ENCODE assay signal across 17 cellular contexts in the genomic region with DNA sequence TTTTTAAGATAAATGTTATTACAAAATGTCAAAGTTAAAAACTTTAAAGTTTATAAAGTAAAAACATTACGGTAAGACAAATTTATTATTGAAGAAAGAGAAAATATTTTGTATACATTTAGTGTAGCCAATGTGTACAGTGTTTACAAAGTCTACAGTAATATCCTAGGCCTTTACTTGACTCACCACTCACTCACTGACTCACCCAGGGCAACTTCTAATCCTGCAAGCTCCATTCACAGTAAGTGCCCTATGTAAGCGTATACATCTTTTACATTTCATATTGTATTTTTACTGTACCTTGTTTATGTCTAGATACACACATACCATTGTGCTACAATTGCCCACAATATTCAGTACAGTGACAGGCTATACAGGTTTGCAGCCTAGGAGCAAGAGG.
DNase-seq lines count a peak whose midpoint lies in the region; ATAC-seq and TF ChIP-seq lines count a peak whose summit lies in the region.
"Had no signal": no experiment of that assay in that cellular context is flagged by ENCODE, and none has a peak within 500 bp of the region (broad histone marks: within the 10 kb centered on the region; RNA-seq: fewer than 3 reads in every experiment).

No MANE protein-coding gene starts in this region.

- no peaks in the 10 kb centered on the region for H3K9me2 ChIP-seq in SK-N-SH

- no peak for ATAC-seq in GM21786 (IDR thresholded peaks at IDR 0.05; ENCODE audit: unreplicated experiment)
- ATAC-seq in naive thymus-derived CD8-positive, alpha-beta T cell: no peak
- ATAC-seq: HCT116, Panc1 had no signal

- H3K36me3 Mint-ChIP-seq in MCF 10A (ENCODE audit: insufficient read depth, unreplicated experiment): no peaks in the 10 kb centered on the region
- no peaks in the 10 kb centered on the region for H3K36me3 Mint-ChIP-seq in naive thymus-derived CD8-positive, alpha-beta T cell

- WGBS in mammary epithelial cell (ENCODE audit: low coverage, missing lambda C conversion rate): 98% methylated on average over 2 of the region's 2 CpGs
- 82% methylated on average over 2 of the region's 2 CpGs for WGBS in SK-N-SH (ENCODE audit: low lambda C conversion rate)

- CTCF ChIA-PET in MCF 10A (lab: Yijun Ruan, JAX) (interaction anchor here (0.6 to 0.7 kb wide), 4 partner anchors 35 to 562 kb away, joined by 3 to 4 read pairs (median 4); no protein-coding TSS in a partner anchor), mammary epithelial cell (lab: Charles Lee; ENCODE audit: low non-redundant PET) (no interaction called here), SK-N-SH (lab: Yijun Ruan, JAX) (no interaction called here)

- no peak for TF ChIP-seq EP300 in SK-N-SH (IDR thresholded peaks at IDR 0.05; ENCODE audit: borderline replicate concordance in 1 of 2, low read depth in 1 of 2, low read length in 1 of 2)

- TF ChIP-seq CTCF in MCF 10A (IDR thresholded peaks at IDR 0.05; ENCODE audit: unreplicated experiment) (no peak), mammary epithelial cell (conservative IDR thresholded peaks at IDR 0.05 in 1 of 2, IDR thresholded peaks at IDR 0.05 in 1 of 2; ENCODE audit: extremely low read depth in 1 of 2, insufficient read depth in 1 of 2, low read depth in 1 of 2, low read length in 2 of 2) (no peak), astrocyte of the spinal cord (IDR thresholded peaks at IDR 0.05; ENCODE audit: low read depth, low read length) (no peak), fibroblast of villous mesenchyme (IDR thresholded peaks at IDR 0.05; ENCODE audit: insufficient read depth, low read depth, low read length) (no peak), SK-N-SH (IDR thresholded peaks at IDR 0.05) (no peak)

- no peak overlapping the region for H3K4me3 Mint-ChIP-seq in MCF 10A (ENCODE audit: unreplicated experiment)
- H3K4me3 Mint-ChIP-seq in naive thymus-derived CD8-positive, alpha-beta T cell: no peak overlapping the region

- no peaks in the 10 kb centered on the region for H3K79me2 ChIP-seq in mammary epithelial cell (ENCODE audit: insufficient read depth, low read length)
- H3K79me2 ChIP-seq in SK-N-SH (ENCODE audit: insufficient read depth): no peaks in the 10 kb centered on the region

- H3K4me1 ChIP-seq in mammary epithelial cell (ENCODE audit: insufficient read depth, low read length) (no peaks in the 10 kb centered on the region), SK-N-SH (ENCODE audit: control insufficient read depth in 1 of 2, insufficient read depth in 2 of 2, low read depth in 1 of 2, low read length in 1 of 2) (no peaks in the 10 kb centered on the region)

- H3K4me2 ChIP-seq in mammary epithelial cell (ENCODE audit: insufficient read depth, low read depth, low read length) (no peak overlapping the region), SK-N-SH (no peak overlapping the region)
- H3K4me2 ChIP-seq: BLaER1 treated with 17β-estradiol and CSF1 and Interleukin-3, amounts not matched to agents 10 nM and 100 nM had no signal

- H3K27me3 ChIP-seq in mammary epithelial cell (ENCODE audit: insufficient read depth, low read length) (peaks cover 2% of the 10 kb centered on the region), SK-N-SH (ENCODE audit: insufficient read depth) (no peaks in the 10 kb centered on the region)
- H3K27me3 ChIP-seq: BLaER1 treated with 17β-estradiol and CSF1 and Interleukin-3, amounts not matched to agents 10 nM and 100 nM had no signal

- in situ Hi-C loops in mammary epithelial cell (cut with MboI; ENCODE audit: low sequenced_read_pairs in 2 of 2): no loop called here
- in situ Hi-C loops in astrocyte of the spinal cord (cut with HindIII; ENCODE audit: low sequenced_read_pairs): no loop called here

- BruUV-seq in MCF 10A (replicated peaks; lab: Mats Ljungman, UMichigan) (no TSS peak), mammary epithelial cell (replicated peaks; lab: Mats Ljungman, UMichigan) (no TSS peak)

- no peaks in the 10 kb centered on the region for H3F3A ChIP-seq in SK-N-SH (replicated peaks; ENCODE audit: insufficient read depth)

- H3K9me3 ChIP-seq in mammary epithelial cell (replicated peaks; ENCODE audit: insufficient read depth, low read length) (no peaks in the 10 kb centered on the region), SK-N-SH (no peaks in the 10 kb centered on the region)

- dilution Hi-C loops in mammary epithelial cell (cut with HindIII; ENCODE audit: low sequenced_read_pairs): no loop called here

- intact Hi-C loops in MCF 10A (cut with micrococcal nuclease): no loop called here
- intact Hi-C loops in mammary epithelial cell (cut with micrococcal nuclease): no loop called here

- H3K27ac Mint-ChIP-seq in MCF 10A (ENCODE audit: low read depth, unreplicated experiment): no peak overlapping the region
- H3K27ac Mint-ChIP-seq in naive thymus-derived CD8-positive, alpha-beta T cell: no peak overlapping the region

- H3K4me3 ChIP-seq in mammary epithelial cell (replicated peaks in 1 of 3; ENCODE audit: insufficient read depth in 1 of 3, low read depth in 2 of 3, low read length in 3 of 3) (no peak overlapping the region), astrocyte of the spinal cord (ENCODE audit: low read depth, low read length) (no peak overlapping the region), fibroblast of villous mesenchyme (ENCODE audit: low read depth, low read length) (no peak overlapping the region), SK-N-SH (ENCODE audit: low read depth in 2 of 2, low read length in 1 of 2) (no peak overlapping the region)
- H3K4me3 ChIP-seq: BLaER1 treated with 17β-estradiol and CSF1 and Interleukin-3, amounts not matched to agents 10 nM and 100 nM had no signal

- peak; percentile 18 for DNase-seq in MCF 10A (ENCODE audit: unreplicated experiment)
- DNase-seq in mammary epithelial cell: no peak
- DNase-seq in astrocyte of the spinal cord (ENCODE audit: low read depth, low spot score): peak; percentile 16
- peak; percentile 7 for DNase-seq in fibroblast of villous mesenchyme (ENCODE audit: low read depth)
- no peak for DNase-seq in naive thymus-derived CD8-positive, alpha-beta T cell
- no peak for DNase-seq in NK-92 treated with Interleukin-12 subunit alpha and Interleukin-12 subunit beta, amount 100 ng/mL, for 24 hours (lab: John Stamatoyannopoulos, UW)
- DNase-seq in SK-N-SH: no peak
- DNase-seq: NCI-H1092 treated with DMSO at 0.1 percent for 48 hours, NCI-H1694 treated with DMSO at 0.1 percent for 48 hours, NCI-H446 treated with DMSO at 0.1 percent for 48 hours, NCI-H774, SHP77 had no signal

- no peaks in the 10 kb centered on the region for H3K9me3 Mint-ChIP-seq in MCF 10A (ENCODE audit: unreplicated experiment)
- H3K9me3 Mint-ChIP-seq in naive thymus-derived CD8-positive, alpha-beta T cell: peaks cover 0 to 3% (median under 1%) of the 10 kb centered on the region in 9 donors

- H3K36me3 ChIP-seq in mammary epithelial cell (ENCODE audit: insufficient read depth, low read length) (no peaks in the 10 kb centered on the region), SK-N-SH (replicated peaks in 1 of 2; ENCODE audit: control insufficient read depth in 1 of 2, insufficient read depth in 2 of 2, low read length in 1 of 2) (no peaks in the 10 kb centered on the region)
- H3K36me3 ChIP-seq: BLaER1 treated with 17β-estradiol and CSF1 and Interleukin-3, amounts not matched to agents 10 nM and 100 nM had no signal

- TF ChIP-seq RAD21 in SK-N-SH (IDR thresholded peaks at IDR 0.05; ENCODE audit: low read length): no peak

- H3K9ac ChIP-seq in mammary epithelial cell (ENCODE audit: insufficient read depth, low read length): no peak overlapping the region
- H3K9ac ChIP-seq in SK-N-SH: no peak overlapping the region
- H3K9ac ChIP-seq: BLaER1 treated with 17β-estradiol and CSF1 and Interleukin-3, amounts not matched to agents 10 nM and 100 nM had no signal

- no peaks in the 10 kb centered on the region for H3K4me1 Mint-ChIP-seq in MCF 10A (ENCODE audit: insufficient read depth, unreplicated experiment)
- peaks cover 0 to 5% (median 0%) of the 10 kb centered on the region in 4 donors for H3K4me1 Mint-ChIP-seq in naive thymus-derived CD8-positive, alpha-beta T cell

- H2AFZ ChIP-seq in mammary epithelial cell (ENCODE audit: low read depth, low read length) (no peak overlapping the region), SK-N-SH (ENCODE audit: low read depth) (no peak overlapping the region)

- H3K27me3 Mint-ChIP-seq in MCF 10A (ENCODE audit: insufficient read depth, unreplicated experiment): no peaks in the 10 kb centered on the region
- H3K27me3 Mint-ChIP-seq in naive thymus-derived CD8-positive, alpha-beta T cell: peaks cover 0 to 10% (median 0%) of the 10 kb centered on the region in 5 donors

- POLR2A ChIA-PET in MCF 10A (lab: Yijun Ruan, JAX) (no interaction called here), SK-N-SH (lab: Yijun Ruan, JAX) (no interaction called here)
- POLR2A ChIA-PET in naive thymus-derived CD8-positive, alpha-beta T cell (lab: Charles Lee): no interaction called here

- H3K27ac ChIP-seq in mammary epithelial cell (ENCODE audit: insufficient read depth, low read depth, low read length) (no peak overlapping the region), SK-N-SH (ENCODE audit: low read depth in 2 of 2, low read length in 1 of 2) (no peak overlapping the region)
- H3K27ac ChIP-seq: 22Rv1; BLaER1 treated with 17β-estradiol and CSF1 and Interleukin-3, amounts not matched to agents 10 nM and 100 nM had no signal

- no peaks in the 10 kb centered on the region for H4K20me1 ChIP-seq in mammary epithelial cell (ENCODE audit: insufficient read depth, low read length)
- no peaks in the 10 kb centered on the region for H4K20me1 ChIP-seq in SK-N-SH (ENCODE audit: insufficient read depth)
- H4K20me1 ChIP-seq: BLaER1 treated with 17β-estradiol and CSF1 and Interleukin-3, amounts not matched to agents 10 nM and 100 nM had no signal

TF ChIP-seq in SK-N-SH, 30 proteins besides CTCF, POLR2A, EP300 and RAD21 (continues in another document):
- TF ChIP-seq, protein P1, sequence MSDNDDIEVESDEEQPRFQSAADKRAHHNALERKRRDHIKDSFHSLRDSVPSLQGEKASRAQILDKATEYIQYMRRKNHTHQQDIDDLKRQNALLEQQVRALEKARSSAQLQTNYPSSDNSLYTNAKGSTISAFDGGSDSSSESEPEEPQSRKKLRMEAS (IDR thresholded peaks at IDR 0.05; ENCODE audit: low read depth): no peak
- no peak for TF ChIP-seq GABPA (IDR thresholded peaks at IDR 0.05; ENCODE audit: low read depth)
- TF ChIP-seq, protein P2, sequence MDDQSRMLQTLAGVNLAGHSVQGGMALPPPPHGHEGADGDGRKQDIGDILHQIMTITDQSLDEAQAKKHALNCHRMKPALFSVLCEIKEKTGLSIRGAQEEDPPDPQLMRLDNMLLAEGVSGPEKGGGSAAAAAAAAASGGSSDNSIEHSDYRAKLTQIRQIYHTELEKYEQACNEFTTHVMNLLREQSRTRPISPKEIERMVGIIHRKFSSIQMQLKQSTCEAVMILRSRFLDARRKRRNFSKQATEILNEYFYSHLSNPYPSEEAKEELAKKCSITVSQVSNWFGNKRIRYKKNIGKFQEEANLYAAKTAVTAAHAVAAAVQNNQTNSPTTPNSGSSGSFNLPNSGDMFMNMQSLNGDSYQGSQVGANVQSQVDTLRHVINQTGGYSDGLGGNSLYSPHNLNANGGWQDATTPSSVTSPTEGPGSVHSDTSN (IDR thresholded peaks at IDR 0.05): no peak
- no peak for TF ChIP-seq NFIC (IDR thresholded peaks at IDR 0.05; ENCODE audit: borderline replicate concordance)
- no peak for TF ChIP-seq FOXM1 (IDR thresholded peaks at IDR 0.05; ENCODE audit: low read depth)
- TF ChIP-seq POLR2AphosphoS5 (IDR thresholded peaks at IDR 0.05; ENCODE audit: low read depth, low read length): no peak
- TF ChIP-seq SMC3 (IDR thresholded peaks at IDR 0.05; ENCODE audit: low read depth, low read length): no peak

Comparison
In these comparisons a context has a peak if more than half of its experiments do, and no peak if none do; other contexts are left out.
1. DNase-seq: peak in MCF 10A (single experiment), astrocyte of the spinal cord (single experiment) and fibroblast of villous mesenchyme (single experiment); none in mammary epithelial cell (single experiment), naive thymus-derived CD8-positive, alpha-beta T cell (0 of 10), NK-92 treated with Interleukin-12 subunit alpha and Interleukin-12 subunit beta, amount 100 ng/mL, for 24 hours (single experiment) and SK-N-SH (single experiment).